ENCODE assay signal across 14 cellular contexts in the genomic region with DNA sequence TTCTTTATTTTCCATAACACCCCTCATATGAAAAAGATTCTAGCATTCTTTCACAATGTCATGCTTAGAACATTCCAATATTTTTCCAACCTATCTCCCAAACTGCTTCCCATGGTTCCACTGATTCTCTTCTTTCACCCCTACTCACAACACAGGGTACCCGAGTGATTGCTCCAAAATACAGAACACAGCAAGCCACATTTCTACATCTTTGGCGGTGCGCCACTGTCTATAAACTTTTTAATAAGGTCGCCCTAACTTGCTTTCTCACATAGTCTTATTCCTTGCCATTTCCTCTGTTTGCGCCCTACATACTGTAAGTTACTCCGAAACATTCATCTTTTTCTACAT.
DNase-seq lines count a peak whose midpoint lies in the region; ATAC-seq and TF ChIP-seq lines count a peak whose summit lies in the region.
"Had no signal": no experiment of that assay in that cellular context is flagged by ENCODE, and none has a peak within 500 bp of the region (broad histone marks: within the 10 kb centered on the region; RNA-seq: fewer than 3 reads in every experiment).

No MANE protein-coding gene starts in this region.

- TF ChIP-seq CTCF in mesothelial cell of epicardium (IDR thresholded peaks at IDR 0.05; ENCODE audit: unreplicated experiment): no peak

- ATAC-seq in stimulated activated naive CD8-positive, alpha-beta T cell treated with anti-CD3 and anti-CD28 coated beads, Interleukin-15, Interleukin-2, amounts not matched to agents 100 U/mL and 50 U/mL, for 24 hours: no peak
- ATAC-seq in activated CD8-positive, alpha-beta T cell treated with anti-CD3 and anti-CD28 coated beads, Interleukin-2, amount 10 ng/mL, durations not matched to agents 7 days and 5 days: no peak
- ATAC-seq: HepG2, Panc1 had no signal

- no peak for TF ChIP-seq POLR2A in erythroblast (IDR thresholded peaks at IDR 0.05; ENCODE audit: low read length)

- POLR2A ChIA-PET in activated CD8-positive, alpha-beta T cell treated with anti-CD3 and anti-CD28 coated beads, Interleukin-2, amount 10 ng/mL, durations not matched to agents 7 days and 5 days (lab: Charles Lee): interaction anchor here (1.2 to 2.8 kb wide), 4 partner anchors 24 to 64 kb away, joined by 4 to 21 read pairs (median 6); no protein-coding TSS in a partner anchor

- H3K27ac Mint-ChIP-seq in stimulated activated naive CD8-positive, alpha-beta T cell treated with anti-CD3 and anti-CD28 coated beads, Interleukin-15, Interleukin-2, amounts not matched to agents 100 ng/mL and 50 ng/mL, for 24 hours: peak overlapping the region; percentile 78
- H3K27ac Mint-ChIP-seq in activated CD8-positive, alpha-beta T cell treated with anti-CD3 and anti-CD28 coated beads, Interleukin-2, amount 10 ng/mL, durations not matched to agents 7 days and 5 days: peak overlapping the region; percentile 83
- H3K27ac Mint-ChIP-seq in mesothelial cell of epicardium: peak overlapping the region; percentile 7

- no peaks in the 10 kb centered on the region for H3K27me3 Mint-ChIP-seq in stimulated activated naive CD8-positive, alpha-beta T cell treated with anti-CD3 and anti-CD28 coated beads, Interleukin-15, Interleukin-2, amounts not matched to agents 100 ng/mL and 50 ng/mL, for 24 hours
- no peaks in the 10 kb centered on the region for H3K27me3 Mint-ChIP-seq in activated CD8-positive, alpha-beta T cell treated with anti-CD3 and anti-CD28 coated beads, Interleukin-2, amount 10 ng/mL, durations not matched to agents 7 days and 5 days (ENCODE audit: low read depth)
- no peaks in the 10 kb centered on the region for H3K27me3 Mint-ChIP-seq in mesothelial cell of epicardium (ENCODE audit: low read depth)

- peak overlapping the region; percentile 1 for H3K4me3 Mint-ChIP-seq in stimulated activated naive CD8-positive, alpha-beta T cell treated with anti-CD3 and anti-CD28 coated beads, Interleukin-15, Interleukin-2, amounts not matched to agents 100 ng/mL and 50 ng/mL, for 24 hours
- peak overlapping the region; percentile 42 for H3K4me3 Mint-ChIP-seq in activated CD8-positive, alpha-beta T cell treated with anti-CD3 and anti-CD28 coated beads, Interleukin-2, amount 10 ng/mL, durations not matched to agents 7 days and 5 days
- no peak overlapping the region for H3K4me3 Mint-ChIP-seq in mesothelial cell of epicardium

- CTCF ChIA-PET in activated CD8-positive, alpha-beta T cell treated with anti-CD3 and anti-CD28 coated beads, Interleukin-2, amount 10 ng/mL, durations not matched to agents 7 days and 5 days (lab: Charles Lee): interaction anchor here (1.5 to 7.4 kb wide), 5 partner anchors 24 to 74 kb away, joined by 4 to 48 read pairs (median 9); no protein-coding TSS in a partner anchor

- DNase-seq in stimulated activated naive CD8-positive, alpha-beta T cell treated with anti-CD3 and anti-CD28 coated beads, Interleukin-15, Interleukin-2, amounts not matched to agents 100 U/mL and 50 U/mL, for 24 hours: no peak
- DNase-seq in activated CD8-positive, alpha-beta T cell treated with anti-CD3 and anti-CD28 coated beads, Interleukin-2, amount 10 ng/mL, durations not matched to agents 7 days and 5 days: no peak
- no peak for DNase-seq in mesothelial cell of epicardium (ENCODE audit: low spot score in 2 of 2, unreplicated experiment in 2 of 2)
- no peak for DNase-seq in erythroblast (lab: John Stamatoyannopoulos, UW)
- DNase-seq in NCI-H1436 treated with DMSO at 0.1 percent for 48 hours (lab: John Stamatoyannopoulos, UW): no peak
- no peak for DNase-seq in NK-92 treated with Interleukin-12 subunit alpha and Interleukin-12 subunit beta, amount 100 ng/mL, for 24 hours (lab: John Stamatoyannopoulos, UW)
- DNase-seq: COR-L47, left colon, MM.1S, NCI-H1694, NCI-H82 had no signal

- peaks cover 49% of the 10 kb centered on the region for H3K4me1 Mint-ChIP-seq in stimulated activated naive CD8-positive, alpha-beta T cell treated with anti-CD3 and anti-CD28 coated beads, Interleukin-15, Interleukin-2, amounts not matched to agents 100 ng/mL and 50 ng/mL, for 24 hours (ENCODE audit: low read depth)
- H3K4me1 Mint-ChIP-seq in activated CD8-positive, alpha-beta T cell treated with anti-CD3 and anti-CD28 coated beads, Interleukin-2, amount 10 ng/mL, durations not matched to agents 7 days and 5 days (ENCODE audit: low read depth): peaks cover 69% of the 10 kb centered on the region
- H3K4me1 Mint-ChIP-seq in mesothelial cell of epicardium: peaks cover 44% of the 10 kb centered on the region

- H3K36me3 Mint-ChIP-seq in stimulated activated naive CD8-positive, alpha-beta T cell treated with anti-CD3 and anti-CD28 coated beads, Interleukin-15, Interleukin-2, amounts not matched to agents 100 ng/mL and 50 ng/mL, for 24 hours (ENCODE audit: low read depth): no peaks in the 10 kb centered on the region
- peaks cover 19% of the 10 kb centered on the region for H3K36me3 Mint-ChIP-seq in activated CD8-positive, alpha-beta T cell treated with anti-CD3 and anti-CD28 coated beads, Interleukin-2, amount 10 ng/mL, durations not matched to agents 7 days and 5 days (ENCODE audit: low read depth)
- H3K36me3 Mint-ChIP-seq in mesothelial cell of epicardium: peaks cover 2% of the 10 kb centered on the region

- peaks cover 5% of the 10 kb centered on the region for H3K9me3 Mint-ChIP-seq in stimulated activated naive CD8-positive, alpha-beta T cell treated with anti-CD3 and anti-CD28 coated beads, Interleukin-15, Interleukin-2, amounts not matched to agents 100 ng/mL and 50 ng/mL, for 24 hours
- H3K9me3 Mint-ChIP-seq in activated CD8-positive, alpha-beta T cell treated with anti-CD3 and anti-CD28 coated beads, Interleukin-2, amount 10 ng/mL, durations not matched to agents 7 days and 5 days (ENCODE audit: insufficient read depth): peaks cover 7% of the 10 kb centered on the region
- peaks cover 12% of the 10 kb centered on the region for H3K9me3 Mint-ChIP-seq in mesothelial cell of epicardium

Comparison
In these comparisons a context has a peak if more than half of its experiments do, and no peak if none do; other contexts are left out.
1. H3K27ac Mint-ChIP-seq: peak in every context shown above with its lines; median percentile 83 in activated CD8-positive, alpha-beta T cell treated with anti-CD3 and anti-CD28 coated beads, Interleukin-2, amount 10 ng/mL, durations not matched to agents 7 days and 5 days; 78 in stimulated activated naive CD8-positive, alpha-beta T cell treated with anti-CD3 and anti-CD28 coated beads, Interleukin-15, Interleukin-2, amounts not matched to agents 100 ng/mL and 50 ng/mL, for 24 hours; 7 in mesothelial cell of epicardium.